ENCODE assay signal across 19 cellular contexts in the genomic region with DNA sequence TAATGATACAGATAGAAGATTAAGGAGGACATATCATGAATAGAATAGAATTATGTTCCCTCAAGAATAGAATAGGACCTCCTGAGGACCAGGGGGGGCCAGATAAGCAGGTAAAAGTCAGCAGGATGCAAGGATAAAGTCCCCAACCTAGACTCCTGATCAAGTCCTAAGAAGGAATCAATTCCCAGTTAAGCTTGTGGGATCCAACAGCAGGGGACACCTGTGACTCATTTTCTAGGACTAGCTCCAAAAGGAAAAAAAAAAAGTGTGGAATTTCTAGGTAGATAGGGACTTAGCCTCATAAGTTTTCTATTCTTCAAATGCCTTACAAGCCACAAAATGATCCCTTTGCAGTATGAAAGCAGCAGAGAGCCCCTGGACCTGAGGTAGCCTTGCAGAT.
"Had no signal": no experiment of that assay in that cellular context is flagged by ENCODE, and none has a peak within 500 bp of the region (broad histone marks: within the 10 kb centered on the region; RNA-seq: fewer than 3 reads in every experiment).

No MANE protein-coding gene starts in this region.

- H3K4me1 Mint-ChIP-seq: immature natural killer cell had no signal

- H3K4me3 Mint-ChIP-seq: activated CD8-positive, alpha-beta T cell treated with anti-CD3 and anti-CD28 coated beads for 36 hours; activated T-cell treated with anti-CD3 and anti-CD28 coated beads, Interleukin-2, amount 50 U/mL, for 4 hours; immature natural killer cell; mesothelial cell of epicardium; nephron progenitor cell; WTC11 had no signal

- H3K36me3 ChIP-seq: adrenal gland, lower lobe of right lung, spleen, stomach had no signal

- H3K4me1 ChIP-seq: adrenal gland, psoas muscle, spleen had no signal

- H3K36me3 Mint-ChIP-seq: immature natural killer cell, mesothelial cell of epicardium, WTC11 had no signal

- H3K9me3 Mint-ChIP-seq: activated CD8-positive, alpha-beta T cell treated with anti-CD3 and anti-CD28 coated beads for 36 hours; activated T-cell treated with anti-CD3 and anti-CD28 coated beads, Interleukin-2, amount 50 U/mL, for 4 hours; immature natural killer cell; mesothelial cell of epicardium had no signal

- H3K27me3 ChIP-seq: adrenal gland, spleen, stomach had no signal

- H3K27ac Mint-ChIP-seq: activated CD8-positive, alpha-beta T cell treated with anti-CD3 and anti-CD28 coated beads for 36 hours; immature natural killer cell; WTC11 had no signal

- H3K4me3 ChIP-seq: adrenal gland, lower lobe of right lung, psoas muscle, spleen, stomach had no signal

- H3K27ac ChIP-seq: adrenal gland, lower lobe of right lung, psoas muscle, spleen, stomach had no signal

- H3K9me3 ChIP-seq: adrenal gland, lower lobe of right lung, psoas muscle, spleen, stomach had no signal

- ATAC-seq: activated CD8-positive, alpha-beta T cell treated with anti-CD3 and anti-CD28 coated beads for 36 hours; activated T-cell treated with anti-CD3 and anti-CD28 coated beads, Interleukin-2, amount 50 U/mL, for 4 hours; esophagus mucosa; left cardiac atrium; psoas muscle; WTC11 had no signal

- H3K27me3 Mint-ChIP-seq: activated CD8-positive, alpha-beta T cell treated with anti-CD3 and anti-CD28 coated beads for 36 hours had no signal

- DNase-seq: activated CD4-positive, alpha-beta T cell treated with anti-CD3 and anti-CD28 coated beads for 4 hours; activated CD8-positive, alpha-beta T cell treated with anti-CD3 and anti-CD28 coated beads for 36 hours; activated effector memory CD4-positive, alpha-beta T cell treated with Interleukin-2 at 50 U/mL for 16 hours; activated naive CD4-positive, alpha-beta T cell treated with anti-CD3 and anti-CD28 coated beads, Interleukin-2, amount 50 U/mL, for 16 hours; activated T-cell treated with anti-CD3 and anti-CD28 coated beads, Interleukin-2, amount 50 U/mL, for 4 hours; adrenal gland; dermis blood vessel endothelial cell; glutamatergic neuron; immature natural killer cell; left cardiac atrium; lower lobe of right lung; psoas muscle; spleen; stomach; T-helper 2 cell had no signal
